Comparison of ENCODE assay signal across 9 cellular contexts in the genomic region with DNA sequence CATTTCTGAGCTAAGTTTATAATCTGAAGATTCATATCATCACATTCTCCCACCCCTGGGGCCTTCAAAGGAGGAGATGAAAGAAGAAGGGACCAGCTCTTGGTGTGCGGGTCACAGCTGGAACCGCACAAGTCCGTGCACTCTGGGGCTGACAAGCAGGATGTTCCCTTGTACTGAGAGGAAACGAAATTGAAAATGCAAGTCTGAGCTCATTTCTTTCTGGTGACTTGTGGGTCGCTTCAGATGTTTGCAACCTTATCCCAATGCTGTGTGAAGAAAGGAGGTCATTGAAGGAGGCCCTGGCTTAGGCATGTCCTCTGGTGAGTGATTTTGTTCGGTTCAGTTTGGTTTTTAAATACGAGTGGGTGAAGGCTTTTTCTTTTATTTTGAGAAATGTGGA. TPM values are rescaled to one million over a fixed set of nuclear protein-coding genes. Genes with fewer than 3 reads are reported as not detected.
DNase-seq lines count a peak whose midpoint lies in the region; ATAC-seq and TF ChIP-seq lines count a peak whose summit lies in the region.
"Had no signal": no experiment of that assay in that cellular context is flagged by ENCODE, and none has a peak within 500 bp of the region (broad histone marks: within the 10 kb centered on the region; RNA-seq: fewer than 3 reads in every experiment).

No MANE protein-coding gene starts in this region.

- TF ChIP-seq CTCF in OCI-LY7 (conservative IDR thresholded peaks at IDR 0.05; ENCODE audit: low read length) (no peak), foreskin keratinocyte (conservative IDR thresholded peaks at IDR 0.05) (no peak)

- H3K27me3 ChIP-seq in effector memory CD4-positive, alpha-beta T cell (replicated peaks; ENCODE audit: control insufficient read depth, insufficient read depth, low read length, poor library complexity, severe bottlenecking), result no peaks in the 10 kb centered on the region
- no peaks in the 10 kb centered on the region for H3K27me3 ChIP-seq in foreskin keratinocyte

- H3K9me2 ChIP-seq in OCI-LY7 (ENCODE audit: insufficient read depth, low read length), result no peaks in the 10 kb centered on the region

- intact Hi-C loops in OCI-LY7 (cut with micrococcal nuclease; ENCODE audit: unreplicated experiment), result loop anchor here (1.0 to 2.0 kb wide), 3 partner anchors 48 to 230 kb away; no protein-coding TSS in a partner anchor

- H2AFZ ChIP-seq in OCI-LY7 (ENCODE audit: low read length), result no peak overlapping the region

- peak overlapping the region; percentile 79 for H3K4me3 ChIP-seq in OCI-LY7 (ENCODE audit: low read depth, low read length, poor library complexity, severe bottlenecking)
- peak overlapping the region; percentile 24 for H3K4me3 ChIP-seq in effector memory CD4-positive, alpha-beta T cell (ENCODE audit: insufficient read depth, low read depth, low read length, poor library complexity, severe bottlenecking)

- ATAC-seq in GM18517 (IDR thresholded peaks at IDR 0.05; ENCODE audit: unreplicated experiment) (peak; percentile 68), HG02610 (IDR thresholded peaks at IDR 0.05; ENCODE audit: unreplicated experiment) (peak; percentile 89), foreskin keratinocyte (no peak)

- H3K79me2 ChIP-seq in OCI-LY7 (ENCODE audit: insufficient read depth, low read depth, low read length), result peaks cover 94% of the 10 kb centered on the region

- H3K4me2 ChIP-seq in OCI-LY7 (ENCODE audit: low read length), result peak overlapping the region; percentile 74

- no TSS peak for BruUV-seq in OCI-LY7 (replicated peaks; lab: Mats Ljungman, UMichigan)

- H3K4me1 ChIP-seq in OCI-LY7 (ENCODE audit: insufficient read depth, low read length, poor library complexity, severe bottlenecking) (peaks cover 85% of the 10 kb centered on the region), foreskin keratinocyte (no peaks in the 10 kb centered on the region)
- peaks cover 5% of the 10 kb centered on the region for H3K4me1 ChIP-seq in effector memory CD4-positive, alpha-beta T cell (ENCODE audit: control insufficient read depth, insufficient read depth, low read length, poor library complexity, severe bottlenecking)

- H3K36me3 ChIP-seq in OCI-LY7 (ENCODE audit: insufficient read depth, low read length), result peaks cover 46% of the 10 kb centered on the region
- H3K36me3 ChIP-seq in effector memory CD4-positive, alpha-beta T cell (ENCODE audit: control insufficient read depth, insufficient read depth, low read length), result no peaks in the 10 kb centered on the region

- peak overlapping the region; percentile 97 for H3K27ac ChIP-seq in OCI-LY7 (ENCODE audit: low read depth, low read length, poor library complexity, severe bottlenecking)
- no peak overlapping the region for H3K27ac ChIP-seq in effector memory CD4-positive, alpha-beta T cell (ENCODE audit: insufficient read depth, low read length, poor library complexity, severe bottlenecking)
- H3K27ac ChIP-seq in foreskin keratinocyte, result no peak overlapping the region

- peaks cover 5% of the 10 kb centered on the region; the same call in 1 of the 2 replicates for H4K20me1 ChIP-seq in OCI-LY7 (ENCODE audit: insufficient read depth, low read length)

- CTCF ChIA-PET in OCI-LY7 (lab: Charles Lee; ENCODE audit: unreplicated experiment), result interaction anchor here (0.5 to 1.7 kb wide), 14 partner anchors 19 to 269 kb away, joined by 3 to 7 read pairs (median 3); no protein-coding TSS in a partner anchor

- POLR2A ChIA-PET in OCI-LY7 (lab: Charles Lee), result interaction anchor here (0.6 to 8.6 kb wide), 21 partner anchors 9 to 1744 kb away, joined by 3 to 215 read pairs (median 7); no protein-coding TSS in a partner anchor

- DNase-seq in OCI-LY7 (ENCODE audit: low spot score), result peak; percentile 89
- DNase-seq in effector memory CD4-positive, alpha-beta T cell, result no peak
- peak; percentile 23 to 35 for DNase-seq in stimulated activated CD4-positive, alpha-beta T cell treated with anti-CD3 and anti-CD28 coated beads, Interleukin-4, amount 100 ng/mL, for 4 hours
- DNase-seq in SHP77 (lab: John Stamatoyannopoulos, UW), result no peak
- no peak for DNase-seq in foreskin keratinocyte
- DNase-seq in HuH-7 (ENCODE audit: low spot score), result no peak

- H3K9me3 ChIP-seq in OCI-LY7 (ENCODE audit: low read length), result no peaks in the 10 kb centered on the region; the same call in 1 of the 2 replicates
- H3K9me3 ChIP-seq in effector memory CD4-positive, alpha-beta T cell (ENCODE audit: control insufficient read depth, low read length), result no peaks in the 10 kb centered on the region

RNA-seq across cellular contexts. Expression of a gene that starts 59.6 kb away (rescaled TPM):
- total RNA-seq in OCI-LY7 (2014; rRNA removed; shearing (Covaris generic)), result not detected in 2 replicates
- not detected in 2 replicates for total RNA-seq in OCI-LY7 (2022)
- not detected in 2 replicates for total RNA-seq in foreskin keratinocyte
- polyA plus RNA-seq in foreskin keratinocyte, result not detected in 2 replicates
- total RNA-seq: M059J had no signal

Comparison
In these comparisons a context has a peak if more than half of its experiments do, and no peak if none do; other contexts are left out.
1. DNase-seq: peak in OCI-LY7 (single experiment) and stimulated activated CD4-positive, alpha-beta T cell treated with anti-CD3 and anti-CD28 coated beads, Interleukin-4, amount 100 ng/mL, for 4 hours (2 of 2); none in effector memory CD4-positive, alpha-beta T cell (0 of 3), SHP77 (0 of 2), foreskin keratinocyte (0 of 2) and HuH-7 (single experiment).